In the genomic region with DNA sequence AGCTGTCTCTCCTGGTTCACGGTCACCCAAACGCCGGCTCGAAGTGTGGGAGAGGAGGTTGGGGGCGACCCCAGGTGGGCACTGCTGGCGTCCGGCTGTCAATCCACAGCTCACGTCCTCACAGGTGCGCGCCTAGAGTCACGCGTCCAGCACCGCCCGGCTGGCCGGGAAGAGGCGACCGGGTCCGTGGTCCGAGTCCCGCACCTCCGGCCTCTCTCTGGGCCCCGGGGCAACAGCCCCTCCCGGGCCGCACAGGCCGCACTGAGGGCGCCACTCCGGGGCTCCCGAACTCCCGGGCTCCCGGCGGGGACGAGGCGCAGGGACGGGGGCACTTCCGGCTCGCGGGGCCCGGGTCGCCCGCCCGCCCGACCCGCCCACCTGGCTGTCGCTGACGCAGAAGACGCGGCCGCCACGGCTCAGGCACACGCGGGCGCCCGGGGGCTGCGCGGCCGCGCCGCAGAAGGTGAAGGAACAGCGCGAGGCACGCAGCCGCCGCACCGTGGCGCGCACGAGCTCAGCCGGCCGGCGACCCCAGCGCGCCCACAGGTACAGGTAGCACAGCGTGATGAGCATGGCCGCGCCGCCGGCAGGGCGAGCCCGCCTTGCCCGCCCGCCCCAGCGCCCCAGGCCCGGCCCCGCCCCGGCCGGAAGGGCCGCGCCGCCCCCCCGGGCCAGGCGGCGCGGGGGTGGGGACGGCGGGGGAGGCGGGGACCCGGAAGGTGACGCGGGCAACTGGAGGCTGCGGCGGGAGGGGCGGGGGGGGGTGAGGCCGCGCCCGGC, we compare ENCODE assay signal across 8 cellular contexts. TPM values are rescaled to one million over a fixed set of nuclear protein-coding genes. Genes with fewer than 3 reads are reported as not detected.
A peak's percentile ranks its signal among the peaks of the same experiment; 100 is the strongest.
DNase-seq lines count a peak whose midpoint lies in the region; ATAC-seq and TF ChIP-seq lines count a peak whose summit lies in the region.

A gene (minus strand): TSS at position 604 of the 780 bp plus-strand sequence. CDS start 31 bp downstream, at position 573.

- TF ChIP-seq POLR2A in GM19193 (IDR thresholded peaks at IDR 0.05; ENCODE audit: extremely low read depth, insufficient read depth, insufficient read length) = peak; percentile 79

- no peaks in the 10 kb centered on the region for H3K9me3 Mint-ChIP-seq in effector memory CD8-positive, alpha-beta T cell

- peaks cover 12% of the 10 kb centered on the region for H3K36me3 Mint-ChIP-seq in effector memory CD8-positive, alpha-beta T cell (ENCODE audit: insufficient read depth)

- H3K4me2 ChIP-seq in BLaER1 treated with 17β-estradiol and CSF1 and Interleukin-3, amounts not matched to agents 10 nM and 100 nM = peak within 1 kb of the TSS; percentile 82 to 98 (median 92)

- peak within 1 kb of the TSS; percentile 62 to 87 (median 80) for H3K27ac ChIP-seq in BLaER1 treated with 17β-estradiol and CSF1 and Interleukin-3, amounts not matched to agents 10 nM and 100 nM

- peaks cover 0 to 11% (median 6%) of the 10 kb centered on the region in 11 experiments; a peak in 13 of 22 replicates for H3K36me3 ChIP-seq in BLaER1 treated with 17β-estradiol and CSF1 and Interleukin-3, amounts not matched to agents 10 nM and 100 nM

- H3K27ac Mint-ChIP-seq in effector memory CD8-positive, alpha-beta T cell = peak within 1 kb of the TSS; percentile 77 to 85

- H3K4me3 ChIP-seq in BLaER1 treated with 17β-estradiol and CSF1 and Interleukin-3, amounts not matched to agents 10 nM and 100 nM = peak within 1 kb of the TSS; percentile 68 to 88 (median 80)
- H3K4me3 ChIP-seq in mononuclear cell (ENCODE audit: low read length) = peak within 1 kb of the TSS; percentile 48

- no peaks in the 10 kb centered on the region for H3K27me3 Mint-ChIP-seq in effector memory CD8-positive, alpha-beta T cell

- H3K27me3 ChIP-seq in BLaER1 treated with 17β-estradiol and CSF1 and Interleukin-3, amounts not matched to agents 10 nM and 100 nM = no peaks in the 10 kb centered on the region
- no peaks in the 10 kb centered on the region for H3K27me3 ChIP-seq in mononuclear cell (ENCODE audit: insufficient read depth, low read length)

- H3K4me1 Mint-ChIP-seq in effector memory CD8-positive, alpha-beta T cell (ENCODE audit: low read depth in 2 of 2) = peaks cover 9 to 11% of the 10 kb centered on the region in 2 donors

- no peaks in the 10 kb centered on the region for H3K9me3 ChIP-seq in BLaER1 treated with 17β-estradiol and CSF1 and Interleukin-3, amounts not matched to agents 10 nM and 100 nM (replicated peaks in 1 of 11)
- no peaks in the 10 kb centered on the region for H3K9me3 ChIP-seq in mononuclear cell (ENCODE audit: low read depth, low read length)

- ATAC-seq in HG03439 (IDR thresholded peaks at IDR 0.05; ENCODE audit: unreplicated experiment) = peak; percentile 73
- peak; percentile 90 for ATAC-seq in effector memory CD8-positive, alpha-beta T cell (replicated peaks)

- no peaks in the 10 kb centered on the region for H4K20me1 ChIP-seq in BLaER1 treated with 17β-estradiol and CSF1 and Interleukin-3, amounts not matched to agents 10 nM and 100 nM

- H3K4me3 Mint-ChIP-seq in effector memory CD8-positive, alpha-beta T cell = peak within 1 kb of the TSS; percentile 74 to 78

- peak within 1 kb of the TSS; percentile 77 to 91 (median 86) for H3K9ac ChIP-seq in BLaER1 treated with 17β-estradiol and CSF1 and Interleukin-3, amounts not matched to agents 10 nM and 100 nM

- peaks cover 17 to 34% (median 24%) of the 10 kb centered on the region in 10 experiments for H3K4me1 ChIP-seq in BLaER1 treated with 17β-estradiol and CSF1 and Interleukin-3, amounts not matched to agents 10 nM and 100 nM
- H3K4me1 ChIP-seq in mononuclear cell (ENCODE audit: insufficient read depth, low read length) = peaks cover 12% of the 10 kb centered on the region

- peak; percentile 83 for DNase-seq in NCI-H748 (lab: John Stamatoyannopoulos, UW; ENCODE audit: unreplicated experiment)
- peak; percentile 88 for DNase-seq in activated CD8-positive, alpha-beta memory T cell treated with anti-CD3 and anti-CD28 coated beads for 24 hours
- DNase-seq in effector memory CD8-positive, alpha-beta T cell = peak; percentile 64 to 68 (median 65)
- peak; percentile 24 to 61 for DNase-seq in stimulated activated CD8-positive, alpha-beta memory T cell treated with anti-CD3 and anti-CD28 coated beads, Interleukin-4, amount 100 ng/mL, for 4 hours (ENCODE audit: low read depth in 2 of 2, low spot score in 1 of 2)

RNA-seq across cellular contexts. Expression of the gene that starts here (rescaled TPM):
- total RNA-seq in mononuclear cell = 10.2 TPM

Comparison
In these comparisons a context has a peak if more than half of its experiments do, and no peak if none do; other contexts are left out.
1. Peak in every context shown above with its lines: DNase-seq, ATAC-seq, H3K4me3 ChIP-seq and H3K27ac ChIP-seq.